1 cellular context compared by ENCODE assay signal in the genomic region with DNA sequence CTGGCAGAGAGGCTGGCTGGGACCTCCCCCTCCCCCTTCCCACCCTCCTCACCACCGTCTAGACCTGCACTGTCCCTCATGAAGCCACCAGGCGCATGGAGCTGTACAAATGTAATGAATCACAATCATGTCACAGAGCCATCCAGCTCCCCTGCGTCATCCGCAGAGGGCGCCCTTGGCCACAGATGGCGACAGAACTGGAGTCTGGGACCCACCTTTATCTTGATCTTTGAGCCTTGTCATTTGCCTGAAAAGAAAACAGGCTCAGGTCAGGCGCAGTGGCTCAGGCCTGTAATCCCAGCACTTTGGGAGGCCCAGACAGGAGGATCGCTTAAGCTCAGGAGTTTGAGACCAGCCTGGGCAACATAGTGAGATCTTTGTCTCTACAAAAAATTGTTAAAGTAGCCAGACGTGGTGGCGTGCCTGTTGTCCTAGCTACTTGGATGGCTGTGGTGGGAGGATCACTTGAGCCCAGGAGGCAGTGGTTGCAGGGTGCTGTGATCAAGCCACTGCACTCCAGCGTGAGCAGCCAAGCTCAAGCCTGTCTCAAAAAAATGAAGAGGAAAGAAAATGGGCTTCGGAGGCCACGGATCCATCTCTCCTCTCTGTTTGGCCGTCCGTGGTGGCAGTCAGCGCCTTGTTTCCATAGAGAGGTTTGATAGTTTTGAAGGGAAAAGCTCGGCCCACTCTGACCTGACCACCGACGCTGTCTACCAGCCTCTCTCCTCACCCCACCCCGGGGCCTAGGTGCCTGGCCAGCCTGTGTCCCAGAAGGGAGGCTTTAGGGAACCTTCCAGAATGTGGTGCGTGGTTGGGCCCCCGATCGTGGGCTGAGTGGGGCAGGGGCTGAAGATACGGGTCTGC.
A peak's percentile ranks its signal among the peaks of the same experiment; 100 is the strongest.
TF ChIP-seq lines count a peak whose summit lies in the region.

No MANE protein-coding gene starts in this region.

TF ChIP-seq in HepG2, 621 proteins besides CTCF, POLR2A, EP300 and RAD21 (continued from another document and continues in another):
- TF ChIP-seq ZNF556 (CRISPR knock-in tag; IDR thresholded peaks at IDR 0.05; ENCODE audit: borderline replicate concordance) (peak; percentile 86), ZNF224 (CRISPR knock-in tag; IDR thresholded peaks at IDR 0.05) (no peak), ZBTB33 (CRISPR knock-in tag; IDR thresholded peaks at IDR 0.05) (peak; percentile 96), ZNF501 (CRISPR knock-in tag; IDR thresholded peaks at IDR 0.05) (peak; percentile 95), NFATC3 (CRISPR knock-in tag; IDR thresholded peaks at IDR 0.05) (peak; percentile 85; the same call in 1 of the 2 replicates), FOXM1 (CRISPR knock-in tag; IDR thresholded peaks at IDR 0.05) (no peak), SPEN (CRISPR knock-in tag; IDR thresholded peaks at IDR 0.05; ENCODE audit: low read depth) (peak; percentile 90), ZNF615 (CRISPR knock-in tag; IDR thresholded peaks at IDR 0.05; ENCODE audit: borderline replicate concordance) (0 out of 2 replicates have a peak, but pooled peaks have one; percentile 67), ARID3A (IDR thresholded peaks at IDR 0.05; ENCODE audit: low read depth, low read length) (peak; percentile 100), ZNF878 (CRISPR knock-in tag; IDR thresholded peaks at IDR 0.05) (no peak), ADNP (CRISPR knock-in tag; IDR thresholded peaks at IDR 0.05) (peak; percentile 91), RXRA (CRISPR knock-in tag; IDR thresholded peaks at IDR 0.05) (peak; percentile 61), U2AF1 (optimal IDR thresholded peaks at IDR 0.05; ENCODE audit: low read depth, low read length) (no peak), ETV6 (CRISPR knock-in tag; conservative IDR thresholded peaks at IDR 0.05) (peak; percentile 56; the same call in 1 of the 2 replicates), ZNF513 (CRISPR knock-in tag; conservative IDR thresholded peaks at IDR 0.05) (0 out of 2 replicates have a peak, but pooled peaks have one; percentile 67), ERF (CRISPR knock-in tag; IDR thresholded peaks at IDR 0.05) (peak; percentile 95), SMYD3 (CRISPR knock-in tag; IDR thresholded peaks at IDR 0.05) (no peak), BHLHE40 (IDR thresholded peaks at IDR 0.05; ENCODE audit: low read length) (peak; percentile 63), HNF4A (CRISPR knock-in tag; IDR thresholded peaks at IDR 0.05) (peak; percentile 98), KLF12 (CRISPR knock-in tag; IDR thresholded peaks at IDR 0.05; ENCODE audit: borderline replicate concordance) (peak; percentile 33), ZSCAN12 (CRISPR knock-in tag; IDR thresholded peaks at IDR 0.05) (no peak), ZSCAN20 (CRISPR knock-in tag; IDR thresholded peaks at IDR 0.05; ENCODE audit: borderline replicate concordance) (no peak; the same call in 1 of the 2 replicates), MTA3 (CRISPR knock-in tag; IDR thresholded peaks at IDR 0.05) (no peak), SRSF4 (IDR thresholded peaks at IDR 0.05; ENCODE audit: low read depth, low read length, poor library complexity, severe bottlenecking) (no peak), MYC (CRISPR knock-in tag; IDR thresholded peaks at IDR 0.05; ENCODE audit: borderline replicate concordance) (no peak; the same call in 1 of the 2 replicates), ZSCAN29 (CRISPR knock-in tag; conservative IDR thresholded peaks at IDR 0.05) (peak; percentile 91), DMAP1 (CRISPR knock-in tag; IDR thresholded peaks at IDR 0.05) (peak; percentile 82), KDM5A (IDR thresholded peaks at IDR 0.05; ENCODE audit: borderline replicate concordance, low read length) (no peak), NCOA5 (CRISPR knock-in tag; IDR thresholded peaks at IDR 0.05) (0 out of 2 replicates have a peak, but pooled peaks have one; percentile 22), TBL1XR1 (IDR thresholded peaks at IDR 0.05; ENCODE audit: borderline replicate concordance, low read length, partially characterized antibody) (peak; percentile 49)
- TF ChIP-seq, protein P1, sequence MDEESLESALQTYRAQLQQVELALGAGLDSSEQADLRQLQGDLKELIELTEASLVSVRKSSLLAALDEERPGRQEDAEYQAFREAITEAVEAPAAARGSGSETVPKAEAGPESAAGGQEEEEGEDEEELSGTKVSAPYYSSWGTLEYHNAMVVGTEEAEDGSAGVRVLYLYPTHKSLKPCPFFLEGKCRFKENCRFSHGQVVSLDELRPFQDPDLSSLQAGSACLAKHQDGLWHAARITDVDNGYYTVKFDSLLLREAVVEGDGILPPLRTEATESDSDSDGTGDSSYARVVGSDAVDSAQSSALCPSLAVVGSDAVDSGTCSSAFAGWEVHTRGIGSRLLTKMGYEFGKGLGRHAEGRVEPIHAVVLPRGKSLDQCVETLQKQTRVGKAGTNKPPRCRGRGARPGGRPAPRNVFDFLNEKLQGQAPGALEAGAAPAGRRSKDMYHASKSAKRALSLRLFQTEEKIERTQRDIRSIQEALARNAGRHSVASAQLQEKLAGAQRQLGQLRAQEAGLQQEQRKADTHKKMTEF (CRISPR knock-in tag; IDR thresholded peaks at IDR 0.05), result peak; percentile 95
- TF ChIP-seq, protein P2, sequence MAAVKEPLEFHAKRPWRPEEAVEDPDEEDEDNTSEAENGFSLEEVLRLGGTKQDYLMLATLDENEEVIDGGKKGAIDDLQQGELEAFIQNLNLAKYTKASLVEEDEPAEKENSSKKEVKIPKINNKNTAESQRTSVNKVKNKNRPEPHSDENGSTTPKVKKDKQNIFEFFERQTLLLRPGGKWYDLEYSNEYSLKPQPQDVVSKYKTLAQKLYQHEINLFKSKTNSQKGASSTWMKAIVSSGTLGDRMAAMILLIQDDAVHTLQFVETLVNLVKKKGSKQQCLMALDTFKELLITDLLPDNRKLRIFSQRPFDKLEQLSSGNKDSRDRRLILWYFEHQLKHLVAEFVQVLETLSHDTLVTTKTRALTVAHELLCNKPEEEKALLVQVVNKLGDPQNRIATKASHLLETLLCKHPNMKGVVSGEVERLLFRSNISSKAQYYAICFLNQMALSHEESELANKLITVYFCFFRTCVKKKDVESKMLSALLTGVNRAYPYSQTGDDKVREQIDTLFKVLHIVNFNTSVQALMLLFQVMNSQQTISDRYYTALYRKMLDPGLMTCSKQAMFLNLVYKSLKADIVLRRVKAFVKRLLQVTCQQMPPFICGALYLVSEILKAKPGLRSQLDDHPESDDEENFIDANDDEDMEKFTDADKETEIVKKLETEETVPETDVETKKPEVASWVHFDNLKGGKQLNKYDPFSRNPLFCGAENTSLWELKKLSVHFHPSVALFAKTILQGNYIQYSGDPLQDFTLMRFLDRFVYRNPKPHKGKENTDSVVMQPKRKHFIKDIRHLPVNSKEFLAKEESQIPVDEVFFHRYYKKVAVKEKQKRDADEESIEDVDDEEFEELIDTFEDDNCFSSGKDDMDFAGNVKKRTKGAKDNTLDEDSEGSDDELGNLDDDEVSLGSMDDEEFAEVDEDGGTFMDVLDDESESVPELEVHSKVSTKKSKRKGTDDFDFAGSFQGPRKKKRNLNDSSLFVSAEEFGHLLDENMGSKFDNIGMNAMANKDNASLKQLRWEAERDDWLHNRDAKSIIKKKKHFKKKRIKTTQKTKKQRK (IDR thresholded peaks at IDR 0.05; ENCODE audit: low read length), result no peak
- TF ChIP-seq, protein P3, sequence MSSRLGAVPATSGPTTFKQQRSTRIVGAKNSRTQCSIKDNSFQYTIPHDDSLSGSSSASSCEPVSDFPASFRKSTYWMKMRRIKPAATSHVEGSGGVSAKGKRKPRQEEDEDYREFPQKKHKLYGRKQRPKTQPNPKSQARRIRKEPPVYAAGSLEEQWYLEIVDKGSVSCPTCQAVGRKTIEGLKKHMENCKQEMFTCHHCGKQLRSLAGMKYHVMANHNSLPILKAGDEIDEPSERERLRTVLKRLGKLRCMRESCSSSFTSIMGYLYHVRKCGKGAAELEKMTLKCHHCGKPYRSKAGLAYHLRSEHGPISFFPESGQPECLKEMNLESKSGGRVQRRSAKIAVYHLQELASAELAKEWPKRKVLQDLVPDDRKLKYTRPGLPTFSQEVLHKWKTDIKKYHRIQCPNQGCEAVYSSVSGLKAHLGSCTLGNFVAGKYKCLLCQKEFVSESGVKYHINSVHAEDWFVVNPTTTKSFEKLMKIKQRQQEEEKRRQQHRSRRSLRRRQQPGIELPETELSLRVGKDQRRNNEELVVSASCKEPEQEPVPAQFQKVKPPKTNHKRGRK (CRISPR knock-in tag; IDR thresholded peaks at IDR 0.05), result no peak
- TF ChIP-seq, protein P4, sequence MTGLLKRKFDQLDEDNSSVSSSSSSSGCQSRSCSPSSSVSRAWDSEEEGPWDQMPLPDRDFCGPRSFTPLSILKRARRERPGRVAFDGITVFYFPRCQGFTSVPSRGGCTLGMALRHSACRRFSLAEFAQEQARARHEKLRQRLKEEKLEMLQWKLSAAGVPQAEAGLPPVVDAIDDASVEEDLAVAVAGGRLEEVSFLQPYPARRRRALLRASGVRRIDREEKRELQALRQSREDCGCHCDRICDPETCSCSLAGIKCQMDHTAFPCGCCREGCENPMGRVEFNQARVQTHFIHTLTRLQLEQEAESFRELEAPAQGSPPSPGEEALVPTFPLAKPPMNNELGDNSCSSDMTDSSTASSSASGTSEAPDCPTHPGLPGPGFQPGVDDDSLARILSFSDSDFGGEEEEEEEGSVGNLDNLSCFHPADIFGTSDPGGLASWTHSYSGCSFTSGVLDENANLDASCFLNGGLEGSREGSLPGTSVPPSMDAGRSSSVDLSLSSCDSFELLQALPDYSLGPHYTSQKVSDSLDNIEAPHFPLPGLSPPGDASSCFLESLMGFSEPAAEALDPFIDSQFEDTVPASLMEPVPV (CRISPR knock-in tag; IDR thresholded peaks at IDR 0.05), result no peak
- TF ChIP-seq, protein P5, sequence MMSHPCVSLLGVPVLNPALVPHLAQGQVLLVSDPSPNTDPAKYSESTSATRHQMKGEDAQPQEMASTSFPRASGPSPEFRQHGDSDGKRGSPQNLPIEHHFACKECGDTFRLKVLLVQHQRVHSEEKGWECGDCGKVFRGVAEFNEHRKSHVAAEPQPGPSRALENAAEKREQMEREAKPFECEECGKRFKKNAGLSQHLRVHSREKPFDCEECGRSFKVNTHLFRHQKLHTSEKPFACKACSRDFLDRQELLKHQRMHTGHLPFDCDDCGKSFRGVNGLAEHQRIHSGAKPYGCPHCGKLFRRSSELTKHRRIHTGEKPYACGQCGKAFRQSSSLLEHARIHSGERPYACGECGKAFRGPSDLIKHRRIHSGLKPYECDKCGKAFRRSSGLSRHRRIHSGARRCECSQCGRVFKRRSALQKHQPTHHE (CRISPR knock-in tag; IDR thresholded peaks at IDR 0.05; ENCODE audit: borderline replicate concordance), result no peak; the same call in 1 of the 2 replicates
- TF ChIP-seq, protein P6, sequence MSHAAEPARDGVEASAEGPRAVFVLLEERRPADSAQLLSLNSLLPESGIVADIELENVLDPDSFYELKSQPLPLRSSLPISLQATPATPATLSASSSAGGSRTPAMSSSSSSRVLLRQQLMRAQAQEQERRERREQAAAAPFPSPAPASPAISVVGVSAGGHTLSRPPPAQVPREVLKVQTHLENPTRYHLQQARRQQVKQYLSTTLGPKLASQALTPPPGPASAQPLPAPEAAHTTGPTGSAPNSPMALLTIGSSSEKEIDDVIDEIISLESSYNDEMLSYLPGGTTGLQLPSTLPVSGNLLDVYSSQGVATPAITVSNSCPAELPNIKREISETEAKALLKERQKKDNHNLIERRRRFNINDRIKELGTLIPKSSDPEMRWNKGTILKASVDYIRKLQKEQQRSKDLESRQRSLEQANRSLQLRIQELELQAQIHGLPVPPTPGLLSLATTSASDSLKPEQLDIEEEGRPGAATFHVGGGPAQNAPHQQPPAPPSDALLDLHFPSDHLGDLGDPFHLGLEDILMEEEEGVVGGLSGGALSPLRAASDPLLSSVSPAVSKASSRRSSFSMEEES (CRISPR knock-in tag; IDR thresholded peaks at IDR 0.05), result peak; percentile 58; the same call in 1 of the 2 replicates
- TF ChIP-seq, protein P7, sequence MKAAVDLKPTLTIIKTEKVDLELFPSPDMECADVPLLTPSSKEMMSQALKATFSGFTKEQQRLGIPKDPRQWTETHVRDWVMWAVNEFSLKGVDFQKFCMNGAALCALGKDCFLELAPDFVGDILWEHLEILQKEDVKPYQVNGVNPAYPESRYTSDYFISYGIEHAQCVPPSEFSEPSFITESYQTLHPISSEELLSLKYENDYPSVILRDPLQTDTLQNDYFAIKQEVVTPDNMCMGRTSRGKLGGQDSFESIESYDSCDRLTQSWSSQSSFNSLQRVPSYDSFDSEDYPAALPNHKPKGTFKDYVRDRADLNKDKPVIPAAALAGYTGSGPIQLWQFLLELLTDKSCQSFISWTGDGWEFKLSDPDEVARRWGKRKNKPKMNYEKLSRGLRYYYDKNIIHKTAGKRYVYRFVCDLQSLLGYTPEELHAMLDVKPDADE (CRISPR knock-in tag; IDR thresholded peaks at IDR 0.05), result no peak
